10 cellular contexts compared by ENCODE assay signal in the genomic region with DNA sequence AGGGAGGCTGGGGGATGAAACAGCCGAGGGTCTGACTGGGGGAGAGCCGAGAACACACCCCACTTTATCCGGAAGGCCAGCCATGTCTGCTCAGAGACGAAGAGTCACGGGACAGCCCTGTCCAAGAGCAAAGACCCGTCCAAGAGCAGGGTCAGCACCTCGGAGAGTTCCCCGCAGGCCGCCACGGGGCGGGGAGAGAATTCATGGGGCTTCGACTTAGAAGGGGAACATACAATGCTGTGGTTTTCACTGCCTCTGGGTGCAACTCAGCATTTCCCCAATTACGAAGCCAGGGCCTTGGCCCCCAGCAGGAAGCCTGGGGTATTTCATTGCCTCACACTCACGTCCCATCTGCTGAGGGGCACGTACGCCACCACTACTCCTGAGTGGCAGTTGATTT. TPM values are rescaled to one million over a fixed set of nuclear protein-coding genes. Genes with fewer than 3 reads are reported as not detected.
DNase-seq lines count a peak whose midpoint lies in the region; ATAC-seq, FAIRE-seq and TF ChIP-seq lines count a peak whose summit lies in the region.
"Had no signal": no experiment of that assay in that cellular context is flagged by ENCODE, and none has a peak within 500 bp of the region (broad histone marks: within the 10 kb centered on the region; RNA-seq: fewer than 3 reads in every experiment).

No MANE protein-coding gene starts in this region.

- H3K4me1 ChIP-seq in A549 (no peaks in the 10 kb centered on the region), HCT116 (ENCODE audit: control insufficient read depth in 1 of 2, insufficient read depth in 2 of 2, low read length in 2 of 2) (peaks cover 0 to 4% of the 10 kb centered on the region in 2 experiments; a peak in 1 of 4 replicates), heart right ventricle (no peaks in the 10 kb centered on the region)
- H3K4me1 ChIP-seq: psoas muscle had no signal

- H3K9me2 ChIP-seq in HCT116 (ENCODE audit: insufficient read depth) = no peaks in the 10 kb centered on the region

- H2AFZ ChIP-seq in HCT116 (ENCODE audit: low read depth, low read length, poor library complexity, severe bottlenecking) = no peak overlapping the region

- no peak for TF ChIP-seq CTCF in A549 (IDR thresholded peaks at IDR 0.05)
- 0 out of 6 replicates have a peak, but pooled peaks of 1 of the 3 experiments have one; percentile 13 for TF ChIP-seq CTCF in HCT116 (IDR thresholded peaks at IDR 0.05 in 2 of 3, conservative IDR thresholded peaks at IDR 0.05 in 1 of 3; ENCODE audit: borderline replicate concordance in 1 of 3, insufficient read depth in 1 of 3, low read depth in 2 of 3, low read length in 2 of 3)
- no peak for TF ChIP-seq CTCF in WTC11 (IDR thresholded peaks at IDR 0.05)
- TF ChIP-seq CTCF in heart right ventricle (IDR thresholded peaks at IDR 0.05) = peak in 1 of 9 donors; percentile 16
- no peak for TF ChIP-seq CTCF in CD14-positive monocyte (IDR thresholded peaks at IDR 0.05)

- H3K9me3 Mint-ChIP-seq in WTC11 (no peaks in the 10 kb centered on the region), CD14-positive monocyte (peaks cover 0 to 10% (median 4%) of the 10 kb centered on the region in 7 donors)

- DNase-seq in A549 (ENCODE audit: low read depth in 1 of 2, low spot score in 1 of 2) (peak; percentile 37 to 43), HCT116 (ENCODE audit: low read depth, low spot score) (no peak), WTC11 (ENCODE audit: low spot score) (peak; percentile 82), heart right ventricle (peak; percentile 43 to 46), NCI-H187 treated with DMSO at 0.1 percent for 48 hours (lab: John Stamatoyannopoulos, UW) (no peak), CD14-positive monocyte (ENCODE audit: low spot score) (no peak)
- peak; percentile 2 for DNase-seq in stimulated activated CD8-positive, alpha-beta memory T cell treated with anti-CD3 and anti-CD28 coated beads, Interleukin-4, amount 100 ng/mL, for 24 hours (ENCODE audit: low read depth)

- H3K27ac Mint-ChIP-seq in WTC11 = peak overlapping the region; percentile 16
- H3K27ac Mint-ChIP-seq in CD14-positive monocyte = no peak overlapping the region

- H3K9ac ChIP-seq in HCT116 (ENCODE audit: low read length) = no peak overlapping the region

- H3K36me3 ChIP-seq in HCT116 (ENCODE audit: control insufficient read depth in 1 of 2, insufficient read depth in 2 of 2, low read length in 2 of 2) (no peaks in the 10 kb centered on the region), heart right ventricle (no peaks in the 10 kb centered on the region)

- H3K36me3 Mint-ChIP-seq in WTC11 = no peaks in the 10 kb centered on the region
- no peaks in the 10 kb centered on the region for H3K36me3 Mint-ChIP-seq in CD14-positive monocyte

- H4K20me1 ChIP-seq in HCT116 (ENCODE audit: insufficient read depth) = no peaks in the 10 kb centered on the region

- no peak for TF ChIP-seq RAD21 in A549 (conservative IDR thresholded peaks at IDR 0.05 in 1 of 2, IDR thresholded peaks at IDR 0.05 in 1 of 2)
- TF ChIP-seq RAD21 in HCT116 (IDR thresholded peaks at IDR 0.05; ENCODE audit: low read depth) = no peak

- 49% methylated on average over 15 of the region's 16 CpGs for WGBS in A549 (ENCODE audit: missing lambda C conversion rate)
- WGBS in heart right ventricle, 2 donors = 11 to 13% methylated on average over 16 of the region's 16 CpGs

- POLR2A ChIA-PET in A549 (lab: Yijun Ruan, JAX) = no interaction called here
- POLR2A ChIA-PET in HCT116 (lab: Charles Lee) = no interaction called here
- POLR2A ChIA-PET in WTC11 (lab: Charles Lee) = no interaction called here

- H3K27me3 Mint-ChIP-seq in WTC11 (ENCODE audit: low read depth) (no peaks in the 10 kb centered on the region), CD14-positive monocyte (ENCODE audit: low read depth in 3 of 3) (peaks cover 3 to 7% (median 4%) of the 10 kb centered on the region in 3 donors)

- intact Hi-C loops in HCT116 (cut with micrococcal nuclease) (no loop called here), heart right ventricle (cut with DNase I) (no loop called here), CD14-positive monocyte (cut with micrococcal nuclease) (no loop called here)

- H3K27ac ChIP-seq in A549 (no peak overlapping the region), HCT116 (ENCODE audit: low read depth, low read length) (no peak overlapping the region), heart right ventricle (no peak overlapping the region)
- H3K27ac ChIP-seq: psoas muscle had no signal

- peak; percentile 67 to 70; a peak in 4 of 6 replicates for ATAC-seq in A549
- no peak; the same call in 1 of the 2 replicates for ATAC-seq in HCT116
- ATAC-seq in WTC11 = peak; percentile 64
- ATAC-seq in heart right ventricle = peak in 6 of 8 donors; percentile 36 to 68 (median 57)
- no peak for ATAC-seq in GM18861 (IDR thresholded peaks at IDR 0.05; ENCODE audit: unreplicated experiment)
- ATAC-seq: psoas muscle had no signal

- no TSS peak for BruUV-seq in HCT116 (replicated peaks; lab: Mats Ljungman, UMichigan)

- H3K79me2 ChIP-seq in HCT116 (ENCODE audit: insufficient read depth, low read length) = no peaks in the 10 kb centered on the region

- CTCF ChIA-PET in A549 (lab: Yijun Ruan, JAX) (interaction anchor here (2.7 kb wide), 1 partner anchor 26 kb away, joined by 15 read pairs; no protein-coding TSS in a partner anchor), HCT116 (lab: Charles Lee) (no interaction called here), WTC11 (lab: Charles Lee) (no interaction called here)

- H3K4me2 ChIP-seq in A549 (no peak overlapping the region), HCT116 (ENCODE audit: low read length) (no peak overlapping the region)

- no peak for TF ChIP-seq EP300 in A549 (IDR thresholded peaks at IDR 0.05)

- H3K4me1 Mint-ChIP-seq in WTC11 = peaks cover 29% of the 10 kb centered on the region
- H3K4me1 Mint-ChIP-seq in CD14-positive monocyte = peaks cover 4% of the 10 kb centered on the region

- H3K27me3 ChIP-seq in HCT116 (ENCODE audit: insufficient read depth, low read length) = peaks cover 10% of the 10 kb centered on the region; the same call in 1 of the 2 replicates
- H3K27me3 ChIP-seq in heart right ventricle = peaks cover 0 to 49% (median 18%) of the 10 kb centered on the region in 7 donors

- RAD21 ChIA-PET in HCT116 (lab: Charles Lee; ENCODE audit: low non-redundant PET in 1 of 2, low total read pairs in 2 of 2, uncharacterized antibody in 2 of 2, unreplicated experiment in 2 of 2) = no interaction called here

- FAIRE-seq in A549 (lab: Jason Lieb, UNC) = no peak

- H3K4me3 Mint-ChIP-seq in WTC11 = no peak overlapping the region
- H3K4me3 Mint-ChIP-seq in CD14-positive monocyte = no peak overlapping the region

- TF ChIP-seq POLR2A in A549 (IDR thresholded peaks at IDR 0.05; ENCODE audit: low read length) (no peak), HCT116 (IDR thresholded peaks at IDR 0.05; ENCODE audit: borderline replicate concordance, extremely low read depth, insufficient read depth, insufficient read length) (no peak)

- peaks cover 12% of the 10 kb centered on the region for H3K9me3 ChIP-seq in A549
- no peaks in the 10 kb centered on the region for H3K9me3 ChIP-seq in HCT116 (ENCODE audit: control insufficient read depth in 1 of 2, insufficient read depth in 1 of 2, low read depth in 1 of 2, low read length in 2 of 2)
- peaks cover 0 to 8% (median 0%) of the 10 kb centered on the region in 11 donors for H3K9me3 ChIP-seq in heart right ventricle
- H3K9me3 ChIP-seq: psoas muscle had no signal

- H3K4me3 ChIP-seq in A549 (no peak overlapping the region), HCT116 (replicated peaks in 1 of 2; ENCODE audit: low read depth in 1 of 2, low read length in 2 of 2) (no peak overlapping the region), heart right ventricle (no peak overlapping the region)
- H3K4me3 ChIP-seq: psoas muscle had no signal

TF ChIP-seq in A549, 52 proteins besides CTCF, POLR2A, EP300 and RAD21 (continues in another document):
- TF ChIP-seq, protein P1, sequence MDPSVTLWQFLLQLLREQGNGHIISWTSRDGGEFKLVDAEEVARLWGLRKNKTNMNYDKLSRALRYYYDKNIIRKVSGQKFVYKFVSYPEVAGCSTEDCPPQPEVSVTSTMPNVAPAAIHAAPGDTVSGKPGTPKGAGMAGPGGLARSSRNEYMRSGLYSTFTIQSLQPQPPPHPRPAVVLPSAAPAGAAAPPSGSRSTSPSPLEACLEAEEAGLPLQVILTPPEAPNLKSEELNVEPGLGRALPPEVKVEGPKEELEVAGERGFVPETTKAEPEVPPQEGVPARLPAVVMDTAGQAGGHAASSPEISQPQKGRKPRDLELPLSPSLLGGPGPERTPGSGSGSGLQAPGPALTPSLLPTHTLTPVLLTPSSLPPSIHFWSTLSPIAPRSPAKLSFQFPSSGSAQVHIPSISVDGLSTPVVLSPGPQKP (IDR thresholded peaks at IDR 0.05; ENCODE audit: low read depth, low read length) = no peak

TF ChIP-seq in WTC11, 78 proteins besides CTCF, POLR2A, EP300 and RAD21 (continues in another document):
- TF ChIP-seq NFE2L1 (CRISPR knock-in tag; IDR thresholded peaks at IDR 0.05) (peak; percentile 57; the same call in 1 of the 2 replicates), USF1 (CRISPR knock-in tag; IDR thresholded peaks at IDR 0.05) (peak; percentile 67; the same call in 1 of the 2 replicates), GRHL2 (CRISPR knock-in tag; IDR thresholded peaks at IDR 0.05; ENCODE audit: insufficient replicate concordance, severe bottlenecking) (no peak), TEAD4 (CRISPR knock-in tag; IDR thresholded peaks at IDR 0.05) (peak; percentile 70)

RNA-seq across cellular contexts. Expression of gene JPH3, which starts 59.3 kb away (rescaled TPM):
- 0.36 and 0.38 TPM in 2 replicates for polyA plus RNA-seq in A549 (2011; rRNA removed)
- 0.66 and 0.96 TPM in 2 replicates for polyA plus RNA-seq in A549 (2012; cell fraction: cytosol; rRNA removed)
- 0.80 and 0.91 TPM in 2 replicates for polyA plus RNA-seq in A549 (2012; cell fraction: nucleus; rRNA removed)
- 1.4 to 1.6 TPM (median 1.4 TPM) in 3 replicates for polyA plus RNA-seq in A549 (2017; fragmentation: RNase III; extraction: RNeasy Plus Mini Kit Qiagen cat#74134 plus additional on column Dnase treatment)
- polyA minus RNA-seq in A549 (2011; rRNA and poly(A)+ RNA removed) = 0.17 and 0.58 TPM in 2 replicates
- 0.10 TPM for total RNA-seq in HCT116 (2021; ENCODE audit: unreplicated experiment)
- polyA plus RNA-seq in HCT116 (2012) = 0.09 TPM in 2 replicates
- 37.9 to 41.2 TPM (median 39.0 TPM) in 3 replicates for total RNA-seq in WTC11 (2021)
- total RNA-seq in heart right ventricle = under 1 TPM in 5 of 10 donors, not detected in 5; 0.08 to 0.79 (median 0.10) TPM
- under 1 TPM in 1 of 2 donors, not detected in 1; 0.06 TPM for polyA plus RNA-seq in heart right ventricle
- not detected for polyA plus RNA-seq in CD14-positive monocyte
- total RNA-seq: activated CD8-positive, alpha-beta memory T cell treated with anti-CD3 and anti-CD28 coated beads for 36 hours had no signal

Comparison
In these comparisons a context has a peak if more than half of its experiments do, and no peak if none do; other contexts are left out.
1. ATAC-seq: peak in A549 (2 of 2), WTC11 (single experiment) and heart right ventricle (6 of 8); none in HCT116 (single experiment) and GM18861 (single experiment).
2. DNase-seq: peak in A549 (2 of 2), WTC11 (single experiment), heart right ventricle (2 of 2) and stimulated activated CD8-positive, alpha-beta memory T cell treated with anti-CD3 and anti-CD28 coated beads, Interleukin-4, amount 100 ng/mL, for 24 hours (single experiment); none in HCT116 (single experiment), NCI-H187 treated with DMSO at 0.1 percent for 48 hours (single experiment) and CD14-positive monocyte (single experiment).
3. RNA of gene JPH3, which starts 59.3 kb away (total RNA-seq): 37.9 to 41.2 TPM in WTC11; 0.10 TPM in HCT116 (single experiment) and 0.08 to 0.79 TPM in heart right ventricle; every median in the first group is over 10 times any median in the second.
4. Of the 8 proteins assayed by ChIP-seq in both WTC11 and A549: peak only in WTC11: JUN and MAX; only in A549: none; in both: none; in neither: 6.